In genomic region chr15:37394402-37395099, GRCh38 we compare ENCODE assay signal across 2 cellular contexts.
TF ChIP-seq lines count a peak whose summit lies in the region.

No MANE protein-coding gene starts in this region.

TF ChIP-seq in SK-N-SH, 30 proteins besides CTCF, POLR2A, EP300 and RAD21 (continued from another document):
- TF ChIP-seq NFIC (IDR thresholded peaks at IDR 0.05; ENCODE audit: borderline replicate concordance) (no peak), RFX5 (IDR thresholded peaks at IDR 0.05; ENCODE audit: low read length) (no peak), TEAD4 (IDR thresholded peaks at IDR 0.05; ENCODE audit: borderline replicate concordance, insufficient read depth) (0 out of 2 replicates have a peak, but pooled peaks have one; percentile 11), YY1 (IDR thresholded peaks at IDR 0.05; ENCODE audit: low read depth) (no peak), CHD2 (IDR thresholded peaks at IDR 0.05; ENCODE audit: low read length, partially characterized antibody) (peak; percentile 58), TCF12 (IDR thresholded peaks at IDR 0.05) (peak; percentile 47), FOXM1 (IDR thresholded peaks at IDR 0.05; ENCODE audit: low read depth) (no peak), GATA2 (CRISPR knock-in tag; IDR thresholded peaks at IDR 0.05) (no peak), JUND (IDR thresholded peaks at IDR 0.05) (no peak), FOXJ3 (CRISPR knock-in tag; IDR thresholded peaks at IDR 0.05) (0 out of 2 replicates have a peak, but pooled peaks have one; percentile 40), ZBTB33 (IDR thresholded peaks at IDR 0.05; ENCODE audit: borderline replicate concordance, low read depth) (no peak), REST (IDR thresholded peaks at IDR 0.05; ENCODE audit: low read depth, low read length) (no peak), MAX (IDR thresholded peaks at IDR 0.05; ENCODE audit: low read depth) (no peak), MEF2A (IDR thresholded peaks at IDR 0.05; ENCODE audit: borderline replicate concordance, low read depth) (no peak), SMC3 (IDR thresholded peaks at IDR 0.05; ENCODE audit: low read depth, low read length) (no peak), POLR2AphosphoS5 (IDR thresholded peaks at IDR 0.05; ENCODE audit: low read depth, low read length) (no peak), ELF1 (IDR thresholded peaks at IDR 0.05) (no peak), GABPA (IDR thresholded peaks at IDR 0.05; ENCODE audit: low read depth) (no peak), RXRA (IDR thresholded peaks at IDR 0.05; ENCODE audit: borderline replicate concordance, low read depth) (no peak), EZH2phosphoT487 (IDR thresholded peaks at IDR 0.05; ENCODE audit: borderline replicate concordance, low read depth) (no peak), TAF1 (IDR thresholded peaks at IDR 0.05; ENCODE audit: borderline replicate concordance, low read depth, low read length) (no peak)

TF ChIP-seq in neural cell, 6 proteins besides CTCF, POLR2A, EP300 and RAD21 (continued from another document):
- TF ChIP-seq REST (IDR thresholded peaks at IDR 0.05; ENCODE audit: borderline replicate concordance), result no peak
- TF ChIP-seq EZH2 (IDR thresholded peaks at IDR 0.05; ENCODE audit: borderline replicate concordance, insufficient read depth, low read length, poor library complexity, severe bottlenecking), result no peak
- TF ChIP-seq POLR2AphosphoS5 (IDR thresholded peaks at IDR 0.05), result no peak
TF ChIP-seq in neural cell: peak in this region for 0.
